ENCODE assay signal across 7 cellular contexts in the genomic region with DNA sequence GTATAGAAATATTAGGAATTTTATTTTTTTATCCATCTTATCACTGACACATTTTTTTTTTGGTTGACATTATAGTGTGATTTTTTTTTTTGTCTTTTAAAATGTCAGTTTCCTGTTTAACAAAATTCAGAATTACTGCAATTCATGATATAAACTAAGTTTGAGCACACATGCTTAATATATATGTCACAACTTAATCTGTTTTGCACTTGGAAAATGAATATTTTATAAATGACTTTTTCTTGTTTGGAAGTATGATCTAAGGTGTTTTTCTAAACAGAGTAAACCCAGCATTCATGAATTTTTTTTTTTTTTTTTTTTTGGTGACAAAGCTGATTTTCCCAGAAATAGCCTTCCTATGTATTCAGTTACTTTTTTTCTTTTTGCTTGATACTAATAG. TPM values are rescaled to one million over a fixed set of nuclear protein-coding genes. Genes with fewer than 3 reads are reported as not detected.
A peak's percentile ranks its signal among the peaks of the same experiment; 100 is the strongest.
DNase-seq lines count a peak whose midpoint lies in the region; ATAC-seq, FAIRE-seq and TF ChIP-seq lines count a peak whose summit lies in the region.

No MANE protein-coding gene starts in this region.

- no peak for ATAC-seq in pancreas

- H3K27ac ChIP-seq in PC-9 (no peak overlapping the region), pancreas (no peak overlapping the region)

- BruUV-seq in PC-9 (replicated peaks; lab: Mats Ljungman, UMichigan) = no TSS peak

- H3K79me2 ChIP-seq in PC-9 (ENCODE audit: low read depth) = peaks cover 61% of the 10 kb centered on the region

- no peaks in the 10 kb centered on the region for H3K9me3 ChIP-seq in PC-9 (ENCODE audit: insufficient read depth, low read depth)
- no peaks in the 10 kb centered on the region for H3K9me3 ChIP-seq in pancreas

- no peak for TF ChIP-seq CTCF in GM12865 (IDR thresholded peaks at IDR 0.05; ENCODE audit: insufficient read depth, low read depth, low read length, missing control alignments)
- no peak for TF ChIP-seq CTCF in PC-9 (conservative IDR thresholded peaks at IDR 0.05)
- no peak for TF ChIP-seq CTCF in pancreas (IDR thresholded peaks at IDR 0.05)

- peaks cover 5% of the 10 kb centered on the region; the same call in 1 of the 2 replicates for H3F3A ChIP-seq in PC-9 (ENCODE audit: insufficient read depth, low read depth)

- intact Hi-C loops in PC-9 (cut with micrococcal nuclease; ENCODE audit: unreplicated experiment) = no loop called here
- intact Hi-C loops in pancreas (cut with DNase I) = no loop called here

- H3K36me3 ChIP-seq in PC-9 (ENCODE audit: low read depth) = peaks cover 16% of the 10 kb centered on the region
- peaks cover 0 to 14% (median 3%) of the 10 kb centered on the region in 3 donors for H3K36me3 ChIP-seq in pancreas

- H3K4me1 ChIP-seq in PC-9 (replicated peaks; ENCODE audit: insufficient read depth) = peaks cover 13% of the 10 kb centered on the region
- peaks cover 11 to 30% (median 17%) of the 10 kb centered on the region in 3 donors for H3K4me1 ChIP-seq in pancreas

- no peak for DNase-seq in GM12865 (ENCODE audit: low read depth)
- no peak for DNase-seq in PC-9
- DNase-seq in pancreas = no peak
- no peak for DNase-seq in C1 segment of cervical spinal cord (lab: John Stamatoyannopoulos, UW)
- no peak for DNase-seq in Ammon's horn (ENCODE audit: low spot score)
- no peak for DNase-seq in NCI-H2171 treated with DMSO at 0.1 percent for 48 hours (lab: John Stamatoyannopoulos, UW)

- CTCF ChIA-PET in PC-9 (lab: Charles Lee) = no interaction called here

- H4K20me1 ChIP-seq in PC-9 (ENCODE audit: insufficient read depth) = peaks cover 28% of the 10 kb centered on the region

- no peaks in the 10 kb centered on the region for H3K9me2 ChIP-seq in PC-9 (ENCODE audit: insufficient read depth)

- no peaks in the 10 kb centered on the region for H3K27me3 ChIP-seq in PC-9 (ENCODE audit: insufficient read depth, low read depth)
- no peaks in the 10 kb centered on the region for H3K27me3 ChIP-seq in pancreas

- FAIRE-seq in endometrium (lab: Jason Lieb, UNC) = peak; percentile 79
- FAIRE-seq in pancreas (lab: Jason Lieb, UNC) = peak; percentile 84

- POLR2A ChIA-PET in PC-9 (lab: Charles Lee; ENCODE audit: unreplicated experiment) = no interaction called here

- H3K4me3 ChIP-seq in GM12865 (ENCODE audit: low read depth, low read length) (peak overlapping the region; percentile 98), PC-9 (peak overlapping the region; percentile 93; the same call in 1 of the 2 replicates), pancreas (peak overlapping the region in 1 of 4 donors; percentile 90)

- H2AFZ ChIP-seq in PC-9 = no peak overlapping the region

- H3K4me2 ChIP-seq in PC-9 = peak overlapping the region; percentile 73

RNA-seq across cellular contexts. Expression of gene SMARCA5, which starts 2.4 kb away (rescaled TPM):
- total RNA-seq in PC-9 (2021) (34.4 and 40.5 TPM in 2 replicates), pancreas (10 to 100 TPM; 14.3 to 26.5 (median 18.3) TPM)
- 10 to 100 TPM in 1 of 2 donors, 1 to 10 TPM in 1; 5.7 to 13.0 TPM for polyA plus RNA-seq in pancreas
